In genomic region chr17:76642994-76643393, GRCh38 we compare ENCODE assay signal across 19 cellular contexts. TPM values are rescaled to one million over a fixed set of nuclear protein-coding genes. Genes with fewer than 3 reads are reported as not detected.
DNase-seq lines count a peak whose midpoint lies in the region; ATAC-seq and TF ChIP-seq lines count a peak whose summit lies in the region.
"Had no signal": no experiment of that assay in that cellular context is flagged by ENCODE, and none has a peak within 500 bp of the region (broad histone marks: within the 10 kb centered on the region; RNA-seq: fewer than 3 reads in every experiment).

No MANE protein-coding gene starts in this region.

- H3K27me3 Mint-ChIP-seq in activated naive CD4-positive, alpha-beta T cell treated with anti-CD3 and anti-CD28 coated beads, Interleukin-2, amount 50 U/mL, for 24 hours, result no peaks in the 10 kb centered on the region
- H3K27me3 Mint-ChIP-seq in activated T-helper 17 cell treated with anti-CD3 and anti-CD28 coated beads, Interleukin-2, amount 50 U/mL, for 72 hours, result no peaks in the 10 kb centered on the region

- H3K4me3 Mint-ChIP-seq in activated naive CD4-positive, alpha-beta T cell treated with anti-CD3 and anti-CD28 coated beads, Interleukin-2, amount 50 U/mL, for 24 hours, result peak overlapping the region; percentile 70
- peak overlapping the region; percentile 48 for H3K4me3 Mint-ChIP-seq in activated T-helper 17 cell treated with anti-CD3 and anti-CD28 coated beads, Interleukin-2, amount 50 U/mL, for 72 hours
- H3K4me3 Mint-ChIP-seq: activated B cell treated with CpG ODN at 0.5 μM for 24 hours, H9 had no signal

- ATAC-seq in activated T-helper 17 cell treated with anti-CD3 and anti-CD28 coated beads, Interleukin-2, amount 50 U/mL, for 72 hours (replicated peaks), result peak; percentile 40
- ATAC-seq in left lung (peak; percentile 5), upper lobe of left lung (ENCODE audit: low FRiP score in 2 of 2) (no peak), GM18520 (IDR thresholded peaks at IDR 0.05; ENCODE audit: unreplicated experiment) (no peak), body of pancreas (no peak)
- ATAC-seq: Panc1 had no signal

- peak overlapping the region in 1 of 2 donors; percentile 3 for H3K4me3 ChIP-seq in left lung
- peak overlapping the region in 3 of 4 donors; percentile 9 to 26 (median 17) for H3K4me3 ChIP-seq in upper lobe of left lung
- H3K4me3 ChIP-seq in body of pancreas, result no peak overlapping the region
- H3K4me3 ChIP-seq: MG63, skin epidermis had no signal

- peaks cover 3% of the 10 kb centered on the region for H3K36me3 Mint-ChIP-seq in activated naive CD4-positive, alpha-beta T cell treated with anti-CD3 and anti-CD28 coated beads, Interleukin-2, amount 50 U/mL, for 24 hours
- H3K36me3 Mint-ChIP-seq in activated T-helper 17 cell treated with anti-CD3 and anti-CD28 coated beads, Interleukin-2, amount 50 U/mL, for 72 hours (ENCODE audit: low read depth), result no peaks in the 10 kb centered on the region

- TF ChIP-seq CTCF in left lung (IDR thresholded peaks at IDR 0.05) (no peak), upper lobe of left lung (IDR thresholded peaks at IDR 0.05) (no peak), body of pancreas (IDR thresholded peaks at IDR 0.05) (no peak)

- no peak for TF ChIP-seq EP300 in upper lobe of left lung (IDR thresholded peaks at IDR 0.05)

- H3K4me1 Mint-ChIP-seq in activated naive CD4-positive, alpha-beta T cell treated with anti-CD3 and anti-CD28 coated beads, Interleukin-2, amount 50 U/mL, for 24 hours, result peaks cover 49% of the 10 kb centered on the region
- H3K4me1 Mint-ChIP-seq in activated T-helper 17 cell treated with anti-CD3 and anti-CD28 coated beads, Interleukin-2, amount 50 U/mL, for 72 hours, result peaks cover 13% of the 10 kb centered on the region
- H3K4me1 Mint-ChIP-seq: activated B cell treated with CpG ODN at 0.5 μM for 24 hours had no signal

- H3K9me3 ChIP-seq in left lung, result peaks cover 0 to 2% of the 10 kb centered on the region in 2 donors
- no peaks in the 10 kb centered on the region for H3K9me3 ChIP-seq in upper lobe of left lung
- no peaks in the 10 kb centered on the region for H3K9me3 ChIP-seq in body of pancreas

- H3K4me1 ChIP-seq in left lung, result peaks cover 5 to 20% of the 10 kb centered on the region in 2 donors
- peaks cover 0 to 28% (median 14%) of the 10 kb centered on the region in 4 donors for H3K4me1 ChIP-seq in upper lobe of left lung
- H3K4me1 ChIP-seq in body of pancreas, result peaks cover 38% of the 10 kb centered on the region

- peaks cover 5% of the 10 kb centered on the region for H3K9me3 Mint-ChIP-seq in activated naive CD4-positive, alpha-beta T cell treated with anti-CD3 and anti-CD28 coated beads, Interleukin-2, amount 50 U/mL, for 24 hours
- H3K9me3 Mint-ChIP-seq in activated T-helper 17 cell treated with anti-CD3 and anti-CD28 coated beads, Interleukin-2, amount 50 U/mL, for 72 hours, result no peaks in the 10 kb centered on the region
- H3K9me3 Mint-ChIP-seq: H9 had no signal

- no peaks in the 10 kb centered on the region for H3K27me3 ChIP-seq in left lung
- no peaks in the 10 kb centered on the region for H3K27me3 ChIP-seq in upper lobe of left lung
- H3K27me3 ChIP-seq in body of pancreas, result no peaks in the 10 kb centered on the region

- H3K27ac ChIP-seq in left lung (peak overlapping the region; percentile 49 to 52), upper lobe of left lung (peak overlapping the region in 3 of 4 donors; percentile 54 to 67 (median 55)), body of pancreas (no peak overlapping the region)

- no peak for TF ChIP-seq POLR2A in upper lobe of left lung (IDR thresholded peaks at IDR 0.05)
- no peak for TF ChIP-seq POLR2A in body of pancreas (IDR thresholded peaks at IDR 0.05)

- H3K36me3 ChIP-seq in left lung, result no peaks in the 10 kb centered on the region
- H3K36me3 ChIP-seq in upper lobe of left lung, result no peaks in the 10 kb centered on the region
- no peaks in the 10 kb centered on the region for H3K36me3 ChIP-seq in body of pancreas (replicated peaks in 1 of 2; ENCODE audit: insufficient read depth in 1 of 2, low read depth in 2 of 2)
- H3K36me3 ChIP-seq: MG63 had no signal

- intact Hi-C loops in left lung (cut with DNase I) (no loop called here), body of pancreas (cut with DNase I) (no loop called here)

- no peak for DNase-seq in activated naive CD4-positive, alpha-beta T cell treated with anti-CD3 and anti-CD28 coated beads, Interleukin-2, amount 50 U/mL, for 16 hours
- DNase-seq in left lung (no peak), upper lobe of left lung (no peak), body of pancreas (no peak), NCI-H82 (lab: John Stamatoyannopoulos, UW) (no peak)
- DNase-seq: activated B cell treated with CpG ODN at 0.5 μM for 24 hours, amniotic stem cell, GDM1, glutamatergic neuron, H9, MG63, NCI-H1930, NCI-H524 had no signal

- peak overlapping the region; percentile 4 for H3K27ac Mint-ChIP-seq in activated naive CD4-positive, alpha-beta T cell treated with anti-CD3 and anti-CD28 coated beads, Interleukin-2, amount 50 U/mL, for 24 hours
- peak overlapping the region; percentile 12 for H3K27ac Mint-ChIP-seq in activated T-helper 17 cell treated with anti-CD3 and anti-CD28 coated beads, Interleukin-2, amount 50 U/mL, for 72 hours
- H3K27ac Mint-ChIP-seq: activated B cell treated with CpG ODN at 0.5 μM for 24 hours, H9 had no signal

- 83 to 88% methylated on average over 6 of the region's 6 CpGs for WGBS in upper lobe of left lung, 2 donors
- WGBS in body of pancreas, 2 donors, result 89% methylated on average over 6 of the region's 6 CpGs

RNA-seq across cellular contexts. Expression of gene ST6GALNAC1, which starts 0.6 kb away (rescaled TPM):
- 1 to 10 TPM; 1.4 to 2.5 TPM for total RNA-seq in activated T-helper 17 cell treated with anti-CD3 and anti-CD28 coated beads, Interleukin-2, amount 50 U/mL, for 72 hours
- total RNA-seq in left lung, result 10 to 100 TPM; 21.0 to 46.0 TPM
- 10 to 100 TPM in 4 of 6 donors, 1 to 10 TPM in 2; 8.3 to 20.4 (median 19.1) TPM for total RNA-seq in upper lobe of left lung
- total RNA-seq in body of pancreas, result 10 to 100 TPM in 1 of 2 donors, 1 to 10 TPM in 1; 9.3 to 13.5 TPM
- total RNA-seq: activated B cell treated with CpG ODN at 0.5 μM for 24 hours, H9, osteocyte had no signal

RNA-seq across cellular contexts. Expression of gene ST6GALNAC2, which starts 57.3 kb away (rescaled TPM):
- total RNA-seq in activated T-helper 17 cell treated with anti-CD3 and anti-CD28 coated beads, Interleukin-2, amount 50 U/mL, for 72 hours, result under 1 TPM in 1 of 2 donors, not detected in 1; 0.29 TPM
- 10 to 100 TPM; 17.5 to 30.2 TPM for total RNA-seq in left lung
- total RNA-seq in upper lobe of left lung, result 10 to 100 TPM; 24.4 to 63.5 (median 39.8) TPM
- 10 to 100 TPM in 1 of 2 donors, 1 to 10 TPM in 1; 6.9 to 10.1 TPM for total RNA-seq in body of pancreas
- total RNA-seq: activated B cell treated with CpG ODN at 0.5 μM for 24 hours had no signal

Comparison
In these comparisons a context has a peak if more than half of its experiments do, and no peak if none do; other contexts are left out.
1. ATAC-seq: peak in activated T-helper 17 cell treated with anti-CD3 and anti-CD28 coated beads, Interleukin-2, amount 50 U/mL, for 72 hours (single experiment) and left lung (single experiment); none in upper lobe of left lung (0 of 2), GM18520 (single experiment) and body of pancreas (single experiment).
2. H3K27ac ChIP-seq: peak in left lung (2 of 2) and upper lobe of left lung (3 of 4); none in body of pancreas (0 of 4).
3. H3K4me3 ChIP-seq: peak in upper lobe of left lung (3 of 4); none in body of pancreas (0 of 2).
4. RNA of gene ST6GALNAC2, which starts 57.3 kb away (total RNA-seq): 24.4 to 63.5 TPM in upper lobe of left lung, 17.5 to 30.2 TPM in left lung and 6.9 to 10.1 TPM in body of pancreas; 0.29 TPM in activated T-helper 17 cell treated with anti-CD3 and anti-CD28 coated beads, Interleukin-2, amount 50 U/mL, for 72 hours; every median in the first group is over 4 times any median in the second.